26 cellular contexts compared by ENCODE assay signal in the genomic region with DNA sequence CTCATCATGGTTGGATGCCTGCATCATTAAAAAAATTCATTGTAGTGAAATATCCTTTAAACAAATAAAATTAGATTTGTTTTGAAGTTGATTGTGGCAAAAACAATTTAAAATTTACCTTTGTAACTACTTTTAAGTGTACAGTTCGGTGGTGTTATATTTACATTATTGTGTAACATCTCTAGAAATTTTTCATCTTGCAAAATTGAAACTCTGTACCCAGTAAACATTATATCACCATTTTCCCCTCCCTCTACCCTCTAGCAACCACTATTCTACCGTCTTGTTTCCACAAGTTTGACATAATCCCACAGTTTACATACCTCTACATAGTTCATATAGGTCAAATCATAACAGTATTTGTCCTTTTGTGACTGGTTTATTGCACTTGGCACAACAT. TPM values are rescaled to one million over a fixed set of nuclear protein-coding genes. Genes with fewer than 3 reads are reported as not detected.
DNase-seq lines count a peak whose midpoint lies in the region; ATAC-seq, FAIRE-seq and TF ChIP-seq lines count a peak whose summit lies in the region.
"Had no signal": no experiment of that assay in that cellular context is flagged by ENCODE, and none has a peak within 500 bp of the region (broad histone marks: within the 10 kb centered on the region; RNA-seq: fewer than 3 reads in every experiment).

No MANE protein-coding gene starts in this region.

- H4K20me1 ChIP-seq in HepG2 (ENCODE audit: insufficient read depth, low read length) (peaks cover 10% of the 10 kb centered on the region), PC-9 (ENCODE audit: insufficient read depth) (no peaks in the 10 kb centered on the region)

- in situ Hi-C loops in HepG2 (cut with HindIII; ENCODE audit: extremely low pct_ligation_motif_present, low pct_unique_long_range_greater_than_20kb), result loop anchor here (25.0 kb wide), 1 partner anchor 228 kb away; the partner anchor contains the start of gene INIP

- H3K9me3 Mint-ChIP-seq in glutamatergic neuron (ENCODE audit: unreplicated experiment), result peaks cover 16% of the 10 kb centered on the region
- H3K9me3 Mint-ChIP-seq: CD4-positive, alpha-beta T cell; CD8-positive, alpha-beta memory T cell had no signal

- H3K9me2 ChIP-seq in PC-9 (ENCODE audit: insufficient read depth), result no peaks in the 10 kb centered on the region

- no peaks in the 10 kb centered on the region; the same call in 1 of the 2 replicates for H3F3A ChIP-seq in PC-9 (ENCODE audit: insufficient read depth, low read depth)

- no peak for FAIRE-seq in HepG2 (lab: Jason Lieb, UNC)
- FAIRE-seq: A549, GM12892, GM18507 had no signal

- H3K79me1 ChIP-seq in mesendoderm (ENCODE audit: low read length), result peaks cover 2% of the 10 kb centered on the region

- H2BK5ac ChIP-seq in mesendoderm (ENCODE audit: low read length), result no peak overlapping the region

- no peak overlapping the region for H2BK120ac ChIP-seq in mesendoderm (ENCODE audit: low read depth, low read length)

- POLR2A ChIA-PET in HepG2 (lab: Yijun Ruan, JAX), result no interaction called here
- POLR2A ChIA-PET in PC-9 (lab: Charles Lee; ENCODE audit: unreplicated experiment), result no interaction called here

- peaks cover 8% of the 10 kb centered on the region for H3K27me3 Mint-ChIP-seq in glutamatergic neuron (ENCODE audit: unreplicated experiment)
- H3K27me3 Mint-ChIP-seq: B cell; CD4-positive, alpha-beta T cell; CD8-positive, alpha-beta memory T cell had no signal

- no peak overlapping the region for H3K18ac ChIP-seq in mesendoderm (ENCODE audit: low read length)

- H3K9me3 ChIP-seq in HepG2 (ENCODE audit: low read length), result no peaks in the 10 kb centered on the region
- no peaks in the 10 kb centered on the region for H3K9me3 ChIP-seq in right lobe of liver
- no peaks in the 10 kb centered on the region for H3K9me3 ChIP-seq in PC-9 (ENCODE audit: insufficient read depth, low read depth)
- H3K9me3 ChIP-seq: A549; BLaER1 treated with 17β-estradiol and CSF1 and Interleukin-3, amounts not matched to agents 10 nM and 100 nM had no signal

- no peak overlapping the region for H2BK15ac ChIP-seq in mesendoderm (replicated peaks; ENCODE audit: low read depth)

- TF ChIP-seq CTCF in HepG2 (CRISPR knock-in tag; IDR thresholded peaks at IDR 0.05) (no peak), right lobe of liver (IDR thresholded peaks at IDR 0.05) (no peak), PC-9 (conservative IDR thresholded peaks at IDR 0.05) (no peak), glutamatergic neuron (IDR thresholded peaks at IDR 0.05; ENCODE audit: partially characterized antibody, unreplicated experiment) (no peak)

- H3K36me3 Mint-ChIP-seq in glutamatergic neuron (ENCODE audit: unreplicated experiment), result no peaks in the 10 kb centered on the region

- H3K36me3 ChIP-seq in HepG2 (replicated peaks in 1 of 2; ENCODE audit: control insufficient read depth in 1 of 2, insufficient read depth in 2 of 2, low read length in 2 of 2), result no peaks in the 10 kb centered on the region; a peak in 1 of 5 replicates
- H3K36me3 ChIP-seq in right lobe of liver, result no peaks in the 10 kb centered on the region
- H3K36me3 ChIP-seq in PC-9 (ENCODE audit: low read depth), result no peaks in the 10 kb centered on the region
- H3K36me3 ChIP-seq in mesendoderm (ENCODE audit: control insufficient read depth, insufficient read depth, low read length), result no peaks in the 10 kb centered on the region
- H3K36me3 ChIP-seq: BLaER1 treated with 17β-estradiol and CSF1 and Interleukin-3, amounts not matched to agents 10 nM and 100 nM had no signal

- H3K27ac Mint-ChIP-seq in glutamatergic neuron (ENCODE audit: unreplicated experiment), result no peak overlapping the region
- H3K27ac Mint-ChIP-seq: CD4-positive, alpha-beta T cell had no signal

- no peak for ATAC-seq in HepG2
- no peak for ATAC-seq in right lobe of liver
- no peak for ATAC-seq in HG03354 (IDR thresholded peaks at IDR 0.05; ENCODE audit: poor library complexity, severe bottlenecking, unreplicated experiment)
- ATAC-seq: A549, GM12878 had no signal

- H3K9ac ChIP-seq in HepG2 (ENCODE audit: insufficient read depth, low read depth, low read length), result no peak overlapping the region
- H3K9ac ChIP-seq in mesendoderm (ENCODE audit: low read length), result no peak overlapping the region
- H3K9ac ChIP-seq: BLaER1 treated with 17β-estradiol and CSF1 and Interleukin-3, amounts not matched to agents 10 nM and 100 nM had no signal

- TF ChIP-seq EP300 in HepG2 (IDR thresholded peaks at IDR 0.05; ENCODE audit: low read depth in 2 of 2, low read length in 2 of 2), result no peak
- TF ChIP-seq EP300 in HepG2 (CRISPR knock-in tag; IDR thresholded peaks at IDR 0.05; ENCODE audit: borderline replicate concordance), result no peak

- H3K27ac ChIP-seq in HepG2 (ENCODE audit: extremely low read length, insufficient read depth, low read length) (peak overlapping the region; percentile 8), right lobe of liver (no peak overlapping the region), PC-9 (no peak overlapping the region), mesendoderm (ENCODE audit: low read depth, low read length) (no peak overlapping the region)
- H3K27ac ChIP-seq: 22Rv1; A549; BLaER1 treated with 17β-estradiol and CSF1 and Interleukin-3, amounts not matched to agents 10 nM and 100 nM; C4-2B had no signal

- no peak overlapping the region for H2AFZ ChIP-seq in HepG2 (ENCODE audit: low read length)
- H2AFZ ChIP-seq in PC-9, result no peak overlapping the region

- 25% methylated on average over 2 of the region's 2 CpGs for WGBS in HepG2 (ENCODE audit: low lambda C conversion rate)
- WGBS in right lobe of liver (ENCODE audit: insufficient coverage, low coverage, low lambda C conversion rate, missing lambda C conversion rate), result 21% methylated on average over 2 of the region's 2 CpGs
- WGBS in mesendoderm (ENCODE audit: extremely low coverage, insufficient coverage, low lambda C conversion rate), result no CpG with 5 or more reads among the region's 2 CpGs

- H3K4me3 ChIP-seq in HepG2 (replicated peaks in 1 of 3; ENCODE audit: insufficient read depth in 1 of 3, low read depth in 2 of 3, low read length in 3 of 3) (no peak overlapping the region), right lobe of liver (no peak overlapping the region), PC-9 (no peak overlapping the region), mesendoderm (ENCODE audit: low read length) (no peak overlapping the region)
- H3K4me3 ChIP-seq: A549; BLaER1 treated with 17β-estradiol and CSF1 and Interleukin-3, amounts not matched to agents 10 nM and 100 nM; GM12878 had no signal

- no peak overlapping the region for H2AK5ac ChIP-seq in mesendoderm (ENCODE audit: low read length)

- no peaks in the 10 kb centered on the region; a peak in 1 of 5 replicates for H3K27me3 ChIP-seq in HepG2 (ENCODE audit: control insufficient read depth in 1 of 2, insufficient read depth in 2 of 2, low read length in 2 of 2)
- no peaks in the 10 kb centered on the region for H3K27me3 ChIP-seq in right lobe of liver
- no peaks in the 10 kb centered on the region for H3K27me3 ChIP-seq in PC-9 (ENCODE audit: insufficient read depth, low read depth)
- H3K27me3 ChIP-seq in mesendoderm (ENCODE audit: insufficient read depth, low read length, poor library complexity), result no peaks in the 10 kb centered on the region
- H3K27me3 ChIP-seq: BLaER1 treated with 17β-estradiol and CSF1 and Interleukin-3, amounts not matched to agents 10 nM and 100 nM had no signal

- no peak for TF ChIP-seq RAD21 in HepG2 (CRISPR knock-in tag; IDR thresholded peaks at IDR 0.05)

- no peak overlapping the region for H3K4ac ChIP-seq in mesendoderm (ENCODE audit: low read depth, low read length)

- H3K4me1 ChIP-seq in HepG2 (ENCODE audit: insufficient read depth, low read length) (peaks cover 27% of the 10 kb centered on the region), right lobe of liver (peaks cover 0 to 17% (median 2%) of the 10 kb centered on the region in 4 donors), PC-9 (replicated peaks; ENCODE audit: insufficient read depth) (peaks cover 21% of the 10 kb centered on the region), mesendoderm (ENCODE audit: control insufficient read depth, low read depth, low read length) (peaks cover 3% of the 10 kb centered on the region)

- DNase-seq in HepG2 (ENCODE audit: low spot score), result no peak
- no peak for DNase-seq in right lobe of liver
- DNase-seq in PC-9, result no peak
- no peak for DNase-seq in glutamatergic neuron
- DNase-seq in mesendoderm, result no peak
- no peak for DNase-seq in NCI-H1694 treated with DMSO at 0.1 percent for 48 hours (lab: John Stamatoyannopoulos, UW)
- DNase-seq: AML-193; CD4-positive, alpha-beta T cell; CD8-positive, alpha-beta memory T cell; COR-L47; DMS 273 treated with DMSO at 0.1 percent for 48 hours; DMS153; DMS53; DMS79; DND-41; EL; GDM1 had no signal

- no peak overlapping the region for H4K8ac ChIP-seq in mesendoderm (ENCODE audit: low read depth, low read length)

- CTCF ChIA-PET in HepG2 (lab: Yijun Ruan, JAX; ENCODE audit: low intra/inter-chr PET ratio, low total read pairs) (no interaction called here), PC-9 (lab: Charles Lee) (interaction anchor here (0.5 kb wide), 1 partner anchor 59 kb away, joined by 3 read pairs; no protein-coding TSS in a partner anchor)

- no TSS peak for BruUV-seq in HepG2 (replicated peaks; lab: Mats Ljungman, UMichigan)
- BruUV-seq in PC-9 (replicated peaks; lab: Mats Ljungman, UMichigan), result no TSS peak

- no peak overlapping the region for H4K5ac ChIP-seq in mesendoderm (ENCODE audit: low read length)

- H3K4me2 ChIP-seq in HepG2 (ENCODE audit: low read depth, low read length) (no peak overlapping the region), PC-9 (0 out of 2 replicates have a peak overlapping the region, but pooled peaks have one; percentile 94), mesendoderm (ENCODE audit: low read length) (no peak overlapping the region)
- H3K4me2 ChIP-seq: A549 had no signal

- H3K79me2 ChIP-seq in HepG2 (ENCODE audit: insufficient read depth, low read length) (peaks cover 34% of the 10 kb centered on the region), PC-9 (ENCODE audit: low read depth) (peaks cover 27% of the 10 kb centered on the region), mesendoderm (ENCODE audit: control insufficient read depth, insufficient read depth, low read length) (peaks cover 18% of the 10 kb centered on the region)

- TF ChIP-seq POLR2A in HepG2 (IDR thresholded peaks at IDR 0.05; ENCODE audit: insufficient read depth in 1 of 2, low read depth in 2 of 2, low read length in 2 of 2), result no peak
- TF ChIP-seq POLR2A in right lobe of liver (IDR thresholded peaks at IDR 0.05), result no peak

- H3K4me3 Mint-ChIP-seq in glutamatergic neuron (ENCODE audit: unreplicated experiment), result peak overlapping the region; percentile 18

- H3K23ac ChIP-seq in mesendoderm (ENCODE audit: low read length), result no peak overlapping the region

- intact Hi-C loops in HepG2 (cut with micrococcal nuclease; ENCODE audit: unreplicated experiment), result loop anchor here (10.0 kb wide), 1 partner anchor 220 kb away; no protein-coding TSS in a partner anchor
- intact Hi-C loops in right lobe of liver (cut with DNase I), result no loop called here
- intact Hi-C loops in PC-9 (cut with micrococcal nuclease; ENCODE audit: unreplicated experiment), result loop anchor here (5.0 to 10.0 kb wide), 2 partner anchors 180 to 372 kb away; no protein-coding TSS in a partner anchor

- H3K56ac ChIP-seq in mesendoderm (ENCODE audit: low read length), result no peak overlapping the region

- peaks cover 9% of the 10 kb centered on the region for H3K4me1 Mint-ChIP-seq in glutamatergic neuron (ENCODE audit: low read depth, unreplicated experiment)

RNA-seq across cellular contexts. Expression of gene KIAA1958, which starts 2.0 kb away (rescaled TPM):
- total RNA-seq in HepG2 (2016; rRNA removed; fragmentation: Illumina TruSeq; extraction: Trizol) (8.5 and 11.4 TPM in 2 replicates), right lobe of liver (1 to 10 TPM; 5.7 to 8.1 (median 7.0) TPM), PC-9 (2021) (19.5 and 19.8 TPM in 2 replicates), glutamatergic neuron (ENCODE audit: unreplicated experiment) (48.6 TPM)
- 37.2 and 41.8 TPM in 2 replicates for total RNA-seq in HepG2 (2016; cell fraction: cytosol; rRNA removed; fragmentation: Illumina TruSeq; extraction: Trizol; ENCODE audit: low read depth)
- 8.4 and 11.0 TPM in 2 replicates for total RNA-seq in HepG2 (2016; cell fraction: insoluble cytoplasmic fraction; rRNA removed; fragmentation: Illumina TruSeq; extraction: Trizol)
- 29.3 and 29.7 TPM in 2 replicates for total RNA-seq in HepG2 (2016; cell fraction: membrane; rRNA removed; fragmentation: Illumina TruSeq; extraction: Trizol)
- 14.1 and 15.2 TPM in 2 replicates for total RNA-seq in HepG2 (2016; cell fraction: nucleus; rRNA removed; fragmentation: Illumina TruSeq; extraction: Trizol)
- polyA plus RNA-seq in HepG2 (2011; rRNA removed), result 8.5 and 10.3 TPM in 2 replicates
- 5.5 and 5.7 TPM in 2 replicates for polyA plus RNA-seq in HepG2 (2011; cell fraction: cytosol; rRNA removed)
- polyA plus RNA-seq in HepG2 (2011; cell fraction: nucleus; rRNA removed), result 17.1 and 17.6 TPM in 2 replicates
- 10.9 and 11.6 TPM in 2 replicates for polyA plus RNA-seq in HepG2 (2012)
- polyA plus RNA-seq in HepG2 (2016; cell fraction: cytosol; fragmentation: Illumina TruSeq; extraction: Trizol; ENCODE audit: low read depth), result 0.46 and 0.57 TPM in 2 replicates
- polyA plus RNA-seq in HepG2 (2016; cell fraction: insoluble cytoplasmic fraction; fragmentation: Illumina TruSeq; extraction: Trizol; ENCODE audit: low read depth), result 6.0 and 6.8 TPM in 2 replicates
- polyA plus RNA-seq in HepG2 (2016; cell fraction: membrane; fragmentation: Illumina TruSeq; extraction: Trizol; ENCODE audit: low read depth), result 1.8 and 1.9 TPM in 2 replicates
- 7.2 and 8.5 TPM in 2 replicates for polyA plus RNA-seq in HepG2 (2016; cell fraction: nucleus; fragmentation: Illumina TruSeq; extraction: Trizol; ENCODE audit: insufficient read depth, low read depth)
- polyA minus RNA-seq in HepG2 (2011; rRNA and poly(A)+ RNA removed; ENCODE audit: low replicate concordance), result 53.1 and 88.7 TPM in 2 replicates
- 22.1 and 29.8 TPM in 2 replicates for polyA minus RNA-seq in HepG2 (2011; cell fraction: cytosol; rRNA and poly(A)+ RNA removed)
- polyA minus RNA-seq in HepG2 (2011; cell fraction: nucleus; rRNA and poly(A)+ RNA removed), result 49.7 and 55.7 TPM in 2 replicates
- polyA plus RNA-seq in mesendoderm (2013, experiment 1 of 2), result 10.2 TPM
- 10.3 TPM for polyA plus RNA-seq in mesendoderm (2013, experiment 2 of 2)

Comparison
In these comparisons a context has a peak if more than half of its experiments do, and no peak if none do; other contexts are left out.
1. intact Hi-C loops: an anchor here in HepG2 (10.0 kb wide) and PC-9 (5.0 to 10.0 kb wide); none called in right lobe of liver.